Comparison of ENCODE assay signal across 20 cellular contexts in the genomic region with DNA sequence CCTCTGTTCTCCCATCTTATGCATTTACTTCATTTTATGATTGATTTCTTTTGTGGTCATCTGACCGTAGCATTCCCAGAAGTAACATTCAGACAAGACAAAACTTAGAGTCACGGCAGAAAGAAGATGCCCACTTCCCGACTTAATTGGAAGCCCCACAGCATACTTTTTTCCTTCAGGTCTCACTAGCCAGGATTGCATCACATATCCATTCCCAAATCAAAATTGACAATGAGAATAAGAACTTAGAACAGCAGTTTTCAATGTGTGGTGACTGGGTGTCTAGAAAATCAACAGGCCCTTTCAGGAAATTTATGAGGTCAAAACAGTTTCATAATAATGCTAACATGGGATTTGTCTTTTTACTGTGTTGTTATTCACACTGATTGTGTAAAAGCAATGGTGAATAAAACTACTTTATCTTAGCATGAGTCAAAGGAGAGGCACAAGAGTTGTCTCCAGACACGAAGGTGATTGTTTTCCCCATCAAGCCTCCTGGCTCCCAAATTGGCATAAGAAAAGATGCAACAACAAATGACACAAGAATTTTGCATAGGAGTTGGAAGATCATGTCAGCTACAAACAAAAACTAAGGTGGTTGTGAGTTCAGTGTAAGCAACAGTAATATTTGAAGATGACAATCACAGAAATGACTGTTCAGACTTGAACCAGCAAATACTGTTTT.
DNase-seq lines count a peak whose midpoint lies in the region; ATAC-seq and TF ChIP-seq lines count a peak whose summit lies in the region.
"Had no signal": no experiment of that assay in that cellular context is flagged by ENCODE, and none has a peak within 500 bp of the region (broad histone marks: within the 10 kb centered on the region; RNA-seq: fewer than 3 reads in every experiment).

No MANE protein-coding gene starts in this region.

- H4K20me1 ChIP-seq in H9 (ENCODE audit: control insufficient read depth, insufficient read depth, insufficient read length) (no peaks in the 10 kb centered on the region), smooth muscle cell (ENCODE audit: low read depth) (no peaks in the 10 kb centered on the region)
- H4K20me1 ChIP-seq: BLaER1 treated with 17β-estradiol and CSF1 and Interleukin-3, amounts not matched to agents 10 nM and 100 nM had no signal

- H3K4me1 Mint-ChIP-seq in H9 = peaks cover 16 to 17% of the 10 kb centered on the region in 2 experiments
- no peaks in the 10 kb centered on the region for H3K4me1 Mint-ChIP-seq in activated T-cell treated with anti-CD3 and anti-CD28 coated beads, Interleukin-2, amount 50 U/mL, for 4 hours (ENCODE audit: low read depth)

- H3K4me3 Mint-ChIP-seq in H9 = no peak overlapping the region; a peak in 1 of 5 replicates
- H3K4me3 Mint-ChIP-seq in activated T-cell treated with anti-CD3 and anti-CD28 coated beads, Interleukin-2, amount 50 U/mL, for 4 hours = no peak overlapping the region
- H3K4me3 Mint-ChIP-seq: CD8-positive, alpha-beta T cell had no signal

- H3K4me3 ChIP-seq in iPS-18a (ENCODE audit: low read length) (peak overlapping the region; percentile 18), smooth muscle cell (no peak overlapping the region)
- H3K4me3 ChIP-seq: BLaER1 treated with 17β-estradiol and CSF1 and Interleukin-3, amounts not matched to agents 10 nM and 100 nM; K562 had no signal

- no peak overlapping the region for H4K5ac ChIP-seq in H9 (ENCODE audit: insufficient read length, low read depth, low read length)

- H2AFZ ChIP-seq in H9 (ENCODE audit: low read length) = no peak overlapping the region
- H2AFZ ChIP-seq in smooth muscle cell (ENCODE audit: low read depth) = peak overlapping the region; percentile 3

- H3K27me3 ChIP-seq in H9 (ENCODE audit: insufficient read depth, low read length) = no peaks in the 10 kb centered on the region
- no peaks in the 10 kb centered on the region for H3K27me3 ChIP-seq in iPS-18a (ENCODE audit: control insufficient read depth, insufficient read depth, low read length)
- no peaks in the 10 kb centered on the region for H3K27me3 ChIP-seq in smooth muscle cell (ENCODE audit: low read depth)
- H3K27me3 ChIP-seq: BLaER1 treated with 17β-estradiol and CSF1 and Interleukin-3, amounts not matched to agents 10 nM and 100 nM had no signal

- H3K27ac ChIP-seq in H9 (ENCODE audit: insufficient read length, low read depth, low read length) (no peak overlapping the region), iPS-18a (ENCODE audit: low read length) (peak overlapping the region; percentile 73), smooth muscle cell (ENCODE audit: low read depth) (no peak overlapping the region)
- H3K27ac ChIP-seq: BLaER1 treated with 17β-estradiol and CSF1 and Interleukin-3, amounts not matched to agents 10 nM and 100 nM had no signal

- no peak overlapping the region for H3K14ac ChIP-seq in H9 (ENCODE audit: insufficient read depth, low read length)

- TF ChIP-seq CTCF in H9 (conservative IDR thresholded peaks at IDR 0.05) = no peak
- no peak for TF ChIP-seq CTCF in smooth muscle cell (IDR thresholded peaks at IDR 0.05; ENCODE audit: borderline replicate concordance, insufficient read depth, poor library complexity, severe bottlenecking)

- no peak overlapping the region for H3K9ac ChIP-seq in H9 (ENCODE audit: extremely low read depth, insufficient read length, low read length)
- H3K9ac ChIP-seq in iPS-18a (ENCODE audit: low read length) = peak overlapping the region; percentile 48
- no peak overlapping the region for H3K9ac ChIP-seq in smooth muscle cell (ENCODE audit: low read depth)
- H3K9ac ChIP-seq: BLaER1 treated with 17β-estradiol and CSF1 and Interleukin-3, amounts not matched to agents 10 nM and 100 nM; SK-N-SH had no signal

- no peak overlapping the region for H2BK120ac ChIP-seq in H9 (ENCODE audit: low read depth, low read length, poor library complexity, severe bottlenecking)

- no peak overlapping the region for H3K18ac ChIP-seq in H9 (ENCODE audit: insufficient read length, low read depth, low read length)

- no peaks in the 10 kb centered on the region for H3K23me2 ChIP-seq in H9 (ENCODE audit: insufficient read length, low read depth, low read length, poor library complexity, severe bottlenecking)

- H4K8ac ChIP-seq in H9 (replicated peaks; ENCODE audit: insufficient read length, low read depth, low read length) = no peak overlapping the region

- no peak overlapping the region for H3T11ph ChIP-seq in H9 (ENCODE audit: low read length)

- no peaks in the 10 kb centered on the region for H3F3A ChIP-seq in smooth muscle cell (ENCODE audit: low read depth)

- no peak overlapping the region for H3K23ac ChIP-seq in H9 (ENCODE audit: insufficient read length, low read depth, low read length)

- no peak overlapping the region for H2BK20ac ChIP-seq in H9 (ENCODE audit: low read depth, low read length, poor library complexity, severe bottlenecking)

- no CpG with 5 or more reads among the region's 4 CpGs for WGBS in H9 (ENCODE audit: extremely low coverage, insufficient read length, low lambda C conversion rate)
- 74% methylated on average over 4 of the region's 4 CpGs for WGBS in smooth muscle cell (ENCODE audit: low lambda C conversion rate)

- no peak overlapping the region for H2BK15ac ChIP-seq in H9 (ENCODE audit: low read depth, low read length)

- H3K4ac ChIP-seq in H9 (ENCODE audit: low read depth, low read length) = no peak overlapping the region

- H2BK5ac ChIP-seq in H9 (ENCODE audit: insufficient read length, low read length) = no peak overlapping the region

- no peaks in the 10 kb centered on the region for H3K79me1 ChIP-seq in H9 (ENCODE audit: insufficient read depth, low read depth, low read length, poor library complexity, severe bottlenecking)

- H3K9me3 ChIP-seq in H9 (ENCODE audit: control insufficient read depth, low read depth, low read length) = no peaks in the 10 kb centered on the region
- H3K9me3 ChIP-seq in iPS-18a (ENCODE audit: control insufficient read depth, low read depth, low read length) = no peaks in the 10 kb centered on the region
- H3K9me3 ChIP-seq in smooth muscle cell (replicated peaks; ENCODE audit: low read depth) = no peaks in the 10 kb centered on the region
- H3K9me3 ChIP-seq: SK-N-SH had no signal

- H2BK12ac ChIP-seq in H9 (ENCODE audit: insufficient read length, low read depth, low read length) = no peak overlapping the region

- H3K36me3 Mint-ChIP-seq in H9 (ENCODE audit: insufficient read depth in 1 of 3, low read depth in 3 of 3) = peaks cover 2 to 4% (median 4%) of the 10 kb centered on the region in 3 experiments; a peak in 3 of 7 replicates
- H3K36me3 Mint-ChIP-seq in activated T-cell treated with anti-CD3 and anti-CD28 coated beads, Interleukin-2, amount 50 U/mL, for 4 hours (ENCODE audit: insufficient read depth) = no peaks in the 10 kb centered on the region
- H3K36me3 Mint-ChIP-seq: CD8-positive, alpha-beta T cell had no signal

- H3K79me2 ChIP-seq in H9 (ENCODE audit: insufficient read depth, low read length) (no peaks in the 10 kb centered on the region), smooth muscle cell (ENCODE audit: low read depth) (no peaks in the 10 kb centered on the region)

- peak overlapping the region; percentile 28 to 96 (median 58); a peak in 6 of 7 replicates for H3K27ac Mint-ChIP-seq in H9
- H3K27ac Mint-ChIP-seq: CD8-positive, alpha-beta T cell had no signal

- H3K36me3 ChIP-seq in iPS-18a (ENCODE audit: control insufficient read depth, low read depth, low read length) (no peaks in the 10 kb centered on the region), smooth muscle cell (ENCODE audit: low read depth) (no peaks in the 10 kb centered on the region)
- H3K36me3 ChIP-seq: BLaER1 treated with 17β-estradiol and CSF1 and Interleukin-3, amounts not matched to agents 10 nM and 100 nM had no signal

- no peak for DNase-seq in H9
- peak; percentile 58 for DNase-seq in amniotic epithelial cell (ENCODE audit: low read depth)
- no peak for DNase-seq in smooth muscle cell (lab: John Stamatoyannopoulos, UW; ENCODE audit: unreplicated experiment)
- no peak for DNase-seq in NOMO-1 treated with DMSO at 0.1 percent for 48 hours (lab: John Stamatoyannopoulos, UW; ENCODE audit: unreplicated experiment)
- DNase-seq in activated T-cell treated with anti-CD3 and anti-CD28 coated beads, Interleukin-2, amount 50 U/mL, for 4 hours = no peak
- DNase-seq: Calu3; CD8-positive, alpha-beta T cell; NCI-H1105; NCI-H1694; NCI-H510A; NCI-H748 treated with DMSO at 0.1 percent for 48 hours; NK-92 treated with Interleukin-12 subunit alpha and Interleukin-12 subunit beta, amount 100 ng/mL, for 24 hours; PC-3; RPMI8226; SHP77 treated with DMSO at 0.1 percent for 48 hours; SK-N-SH had no signal

- no peaks in the 10 kb centered on the region for H3K27me3 Mint-ChIP-seq in H9 (ENCODE audit: low read depth)
- no peaks in the 10 kb centered on the region for H3K27me3 Mint-ChIP-seq in activated T-cell treated with anti-CD3 and anti-CD28 coated beads, Interleukin-2, amount 50 U/mL, for 4 hours (ENCODE audit: low read depth)

- H3K4me2 ChIP-seq in H9 (ENCODE audit: insufficient read depth, insufficient read length, low read length) (peak overlapping the region; percentile 20), smooth muscle cell (no peak overlapping the region)
- H3K4me2 ChIP-seq: BLaER1 treated with 17β-estradiol and CSF1 and Interleukin-3, amounts not matched to agents 10 nM and 100 nM; SK-N-SH had no signal

- no peak overlapping the region for H2AK5ac ChIP-seq in H9 (ENCODE audit: insufficient read length, low read length)

- H3K4me1 ChIP-seq in H9 (ENCODE audit: insufficient read depth, low read length) = peaks cover 2% of the 10 kb centered on the region; the same call in 1 of the 2 replicates
- peaks cover 15% of the 10 kb centered on the region for H3K4me1 ChIP-seq in iPS-18a (ENCODE audit: control insufficient read depth, low read depth, low read length)
- no peaks in the 10 kb centered on the region for H3K4me1 ChIP-seq in smooth muscle cell (ENCODE audit: low read depth)
- H3K4me1 ChIP-seq: BLaER1 treated with 17β-estradiol and CSF1 and Interleukin-3, amounts not matched to agents 10 nM and 100 nM had no signal

- peaks cover 0 to under 1% of the 10 kb centered on the region in 2 experiments; a peak in 2 of 5 replicates for H3K9me3 Mint-ChIP-seq in H9
- H3K9me3 Mint-ChIP-seq in activated T-cell treated with anti-CD3 and anti-CD28 coated beads, Interleukin-2, amount 50 U/mL, for 4 hours = no peaks in the 10 kb centered on the region
- H3K9me3 Mint-ChIP-seq: CD8-positive, alpha-beta T cell had no signal

- no peak overlapping the region for H4K91ac ChIP-seq in H9 (ENCODE audit: insufficient read length, low read depth, low read length)

- ATAC-seq in HG02885 (IDR thresholded peaks at IDR 0.05; ENCODE audit: poor library complexity, unreplicated experiment) = no peak
- no peak for ATAC-seq in activated T-cell treated with anti-CD3 and anti-CD28 coated beads, Interleukin-2, amount 50 U/mL, for 4 hours
- ATAC-seq: CD8-positive, alpha-beta T cell; K562; PC-3 had no signal

- H3K56ac ChIP-seq in H9 (ENCODE audit: insufficient read length, low read depth, low read length) = no peak overlapping the region
